In genomic region chr16:87951550-87952538, GRCh38 we compare ENCODE assay signal across 8 cellular contexts. TPM values are rescaled to one million over a fixed set of nuclear protein-coding genes. Genes with fewer than 3 reads are reported as not detected.
A peak's percentile ranks its signal among the peaks of the same experiment; 100 is the strongest.
DNase-seq lines count a peak whose midpoint lies in the region; ATAC-seq, FAIRE-seq and TF ChIP-seq lines count a peak whose summit lies in the region.

No MANE protein-coding gene starts in this region.

- H4K20me1 ChIP-seq in GM12878 (ENCODE audit: control insufficient read depth, insufficient read depth) = no peaks in the 10 kb centered on the region

- peak; percentile 3 for ATAC-seq in GM19467 (IDR thresholded peaks at IDR 0.05; ENCODE audit: unreplicated experiment)
- ATAC-seq in GM12878 = no peak

- intact Hi-C loops in Calu3 (cut with micrococcal nuclease; ENCODE audit: unreplicated experiment) = no loop called here
- intact Hi-C loops in GM12878 (cut with micrococcal nuclease; ENCODE audit: unreplicated experiment) = loop anchor here (2.0 to 10.0 kb wide), 3 partner anchors 93 to 563 kb away; no protein-coding TSS in a partner anchor

- H3K36me3 Mint-ChIP-seq in Calu3 (ENCODE audit: insufficient read depth, unreplicated experiment) = peaks cover 46% of the 10 kb centered on the region

- H3K36me3 ChIP-seq in KOPT-K1 (ENCODE audit: insufficient read depth, low read length) (peaks cover 19% of the 10 kb centered on the region), GM12878 (ENCODE audit: control insufficient read depth in 2 of 2, insufficient read depth in 2 of 2, low read length in 1 of 2) (0 out of 4 replicates have a peak, but pooled peaks cover 0 to 3% of the 10 kb centered on the region in 2 experiments), subcutaneous abdominal adipose tissue (ENCODE audit: control insufficient read depth in 5 of 5, insufficient read depth in 5 of 5, low read length in 5 of 5) (peaks cover 0 to 6% (median under 1%) of the 10 kb centered on the region in 5 donors)

- peak overlapping the region; percentile 96 for H3K27ac Mint-ChIP-seq in Calu3 (ENCODE audit: unreplicated experiment)

- no peaks in the 10 kb centered on the region for H3K9me3 Mint-ChIP-seq in Calu3 (ENCODE audit: low read depth, unreplicated experiment)

- H3K4me1 Mint-ChIP-seq in Calu3 (ENCODE audit: low read depth, unreplicated experiment) = peaks cover 44% of the 10 kb centered on the region

- TF ChIP-seq CTCF in Calu3 (IDR thresholded peaks at IDR 0.05; ENCODE audit: unreplicated experiment) (peak; percentile 16), GM12878 (IDR thresholded peaks at IDR 0.05 in 2 of 3, conservative IDR thresholded peaks at IDR 0.05 in 1 of 3; ENCODE audit: control insufficient read depth in 2 of 3, extremely low read depth in 1 of 3, insufficient read depth in 1 of 3, low read depth in 3 of 3, low read length in 3 of 3) (peak in 1 of 3 experiments; percentile 17; a peak in 1 of 6 replicates)

- H3K9ac ChIP-seq in GM12878 (ENCODE audit: control insufficient read depth, insufficient read depth, low read length) = peak overlapping the region; percentile 100
- peak overlapping the region; percentile 84 to 96 (median 93) for H3K9ac ChIP-seq in subcutaneous abdominal adipose tissue (ENCODE audit: low read length in 5 of 5)

- H3K4me3 ChIP-seq in GM12878 = peak overlapping the region; percentile 91
- peak overlapping the region; percentile 61 to 95 (median 91) for H3K4me3 ChIP-seq in subcutaneous abdominal adipose tissue (ENCODE audit: low read depth in 1 of 5, low read length in 5 of 5)

- no peak overlapping the region for H2AFZ ChIP-seq in GM12878 (ENCODE audit: control insufficient read depth, low read depth, low read length)

- peak; percentile 76 for TF ChIP-seq POLR2A in GM12878 (IDR thresholded peaks at IDR 0.05; ENCODE audit: low read depth, low read length)

- H3K27ac ChIP-seq in KOPT-K1 (ENCODE audit: low read depth, low read length, poor library complexity, severe bottlenecking) = peak overlapping the region; percentile 96
- peak overlapping the region; percentile 95 for H3K27ac ChIP-seq in GM12878 (ENCODE audit: control insufficient read depth, insufficient read depth)
- peak overlapping the region; percentile 92 for H3K27ac ChIP-seq in subcutaneous abdominal adipose tissue (ENCODE audit: low read depth, low read length)

- FAIRE-seq in GM12878 (lab: Jason Lieb, UNC) (no peak), RCC 7860 (lab: Jason Lieb, UNC) (no peak)

- H3K27me3 Mint-ChIP-seq in Calu3 (ENCODE audit: unreplicated experiment) = no peaks in the 10 kb centered on the region

- peaks cover 49% of the 10 kb centered on the region for H3K79me2 ChIP-seq in GM12878 (ENCODE audit: control insufficient read depth, insufficient read depth, low read length)

- H3K4me2 ChIP-seq in GM12878 (ENCODE audit: control insufficient read depth, insufficient read depth) = peak overlapping the region; percentile 83

- no peak for TF ChIP-seq RAD21 in GM12878 (IDR thresholded peaks at IDR 0.05; ENCODE audit: insufficient read depth, low read depth, low read length)

- H3K4me3 Mint-ChIP-seq in Calu3 (ENCODE audit: low read depth, unreplicated experiment) = peak overlapping the region; percentile 97

- RAD21 ChIA-PET in GM12878 (lab: Charles Lee; ENCODE audit: unreplicated experiment) = interaction anchor here (0.7 to 1.2 kb wide), 7 partner anchors 25 to 173 kb away, joined by 3 to 9 read pairs (median 4); partner anchors contain the start of gene SLC7A5

- no peaks in the 10 kb centered on the region for H3K27me3 ChIP-seq in GM12878 (replicated peaks in 1 of 2; ENCODE audit: control insufficient read depth in 2 of 2, insufficient read depth in 2 of 2, low read length in 1 of 2)
- H3K27me3 ChIP-seq in subcutaneous abdominal adipose tissue (ENCODE audit: control insufficient read depth in 5 of 5, insufficient read depth in 4 of 5, low read length in 5 of 5) = no peaks in the 10 kb centered on the region

- H3K9me3 ChIP-seq in KOPT-K1 (ENCODE audit: insufficient read depth, low read length, poor library complexity, severe bottlenecking) (no peaks in the 10 kb centered on the region), GM12878 (replicated peaks; ENCODE audit: control insufficient read depth, insufficient read depth, low read length) (no peaks in the 10 kb centered on the region), subcutaneous abdominal adipose tissue (ENCODE audit: control insufficient read depth in 5 of 5, low read length in 5 of 5) (no peaks in the 10 kb centered on the region)

- WGBS in GM12878 (ENCODE audit: insufficient coverage, insufficient replicate concordance, low lambda C conversion rate, missing lambda C conversion rate) = under 1% methylated on average over 53 of the region's 82 CpGs

- no peak for TF ChIP-seq EP300 in GM12878 (IDR thresholded peaks at IDR 0.05; ENCODE audit: borderline replicate concordance in 1 of 2, control insufficient read depth in 1 of 2, low read depth in 2 of 2, low read length in 2 of 2)

- in situ Hi-C loops in GM12878 (cut with MboI) = loop anchor here (25.0 kb wide), 1 partner anchor 485 kb away; no protein-coding TSS in a partner anchor

- SMC1A ChIA-PET in GM12878 (lab: Charles Lee; ENCODE audit: uncharacterized antibody, unreplicated experiment) = interaction anchor here (1.0 to 1.6 kb wide), 2 partner anchors 173 kb away, joined by 3 to 5 read pairs; no protein-coding TSS in a partner anchor

- BruUV-seq in Calu3 (replicated peaks; lab: Mats Ljungman, UMichigan) = no TSS peak
- no TSS peak for BruUV-seq in GM12878 (replicated peaks; lab: Mats Ljungman, UMichigan)

- H3K4me1 ChIP-seq in GM12878 (ENCODE audit: control insufficient read depth, insufficient read depth, low read length) (peaks cover 21% of the 10 kb centered on the region), subcutaneous abdominal adipose tissue (ENCODE audit: control insufficient read depth in 5 of 5, insufficient read depth in 5 of 5, low read length in 5 of 5) (peaks cover 14 to 60% (median 55%) of the 10 kb centered on the region in 5 donors)

- DNase-seq in Calu3 (peak; percentile 22), GM12878 (ENCODE audit: low read depth, low spot score) (no peak), left kidney (ENCODE audit: low read depth, low spot score) (peak; percentile 88), NCI-H146 treated with DMSO at 0.1 percent for 48 hours (lab: John Stamatoyannopoulos, UW; ENCODE audit: unreplicated experiment) (no peak), RCC 7860 (ENCODE audit: low spot score) (no peak)

- CTCF ChIA-PET in Calu3 (lab: Charles Lee) (interaction anchor here (1.0 to 1.2 kb wide), 2 partner anchors 81 to 173 kb away, joined by 3 read pairs; no protein-coding TSS in a partner anchor), GM12878 (lab: Yijun Ruan, JAX) (interaction anchor here (0.9 to 2.1 kb wide), 7 partner anchors 11 to 619 kb away, joined by 3 to 6 read pairs (median 3); no protein-coding TSS in a partner anchor)

- POLR2A ChIA-PET in GM12878 (lab: Charles Lee) = interaction anchor here (0.8 to 1.4 kb wide), 6 partner anchors 20 to 618 kb away, joined by 3 to 5 read pairs (median 4); partner anchors contain the start of genes FBXO31 and ZC3H18

RNA-seq across cellular contexts. Expression of gene BANP, which starts 0.6 kb away (rescaled TPM):
- total RNA-seq in Calu3 (2022) (47.5 and 49.6 TPM in 2 replicates), GM12878 (2014; rRNA removed) (9.6 and 13.4 TPM in 2 replicates), GM12878 (2014; rRNA removed; fragmentation: Illumina TruSeq; extraction: Trizol) (10.8 and 11.7 TPM in 2 replicates), GM12878 (2021) (17.8 and 21.9 TPM in 2 replicates)
- total RNA-seq in GM12878 (2013; cell fraction: nucleolus; rRNA removed) = 87.2 and 92.3 TPM in 2 replicates
- polyA plus RNA-seq in GM12878 (2011; ENCODE audit: low read depth) = 7.6 TPM
- polyA plus RNA-seq in GM12878 (2011; rRNA removed) (10.9 and 12.7 TPM in 2 replicates), GM12878 (2014; fragmentation: Illumina TruSeq; extraction: Trizol) (11.5 and 12.0 TPM in 2 replicates), GM12878 (2014; fragmentation: Nextera tagmentation; extraction: Ambion mirVana) (1 to 10 TPM; 3.9 to 7.3 TPM), GM12878 (2014; rRNA removed) (12.9 and 14.4 TPM in 2 replicates), GM12878 (2016; fragmentation: Nextera tagmentation; extraction: Ambion mirVana) (10 to 100 TPM; 13.3 to 16.8 TPM)
- polyA plus RNA-seq in GM12878 (2011; cell fraction: cytosol; rRNA removed) = 15.5 and 19.9 TPM in 2 replicates
- polyA plus RNA-seq in GM12878 (2011; cell fraction: nucleus; rRNA removed) = 50.3 and 65.1 TPM in 2 replicates
- 13.0 and 16.7 TPM in 2 replicates for polyA plus RNA-seq in GM12878 (2012)
- polyA minus RNA-seq in GM12878 (2011; rRNA and poly(A)+ RNA removed) = 38.3 and 45.5 TPM in 2 replicates
- polyA minus RNA-seq in GM12878 (2011; cell fraction: cytosol; rRNA and poly(A)+ RNA removed) = 12.9 and 14.6 TPM in 2 replicates
- polyA minus RNA-seq in GM12878 (2011; cell fraction: nucleus; rRNA and poly(A)+ RNA removed) = 43.9 and 65.4 TPM in 2 replicates

RNA-seq across cellular contexts. Expression of gene CA5A, which starts 15.5 kb away (rescaled TPM):
- not detected in 2 replicates for total RNA-seq in Calu3 (2022)
- total RNA-seq in GM12878 (2013; cell fraction: nucleolus; rRNA removed) = not detected in 2 replicates
- not detected in 2 replicates for total RNA-seq in GM12878 (2014; rRNA removed)
- not detected in 2 replicates for total RNA-seq in GM12878 (2014; rRNA removed; fragmentation: Illumina TruSeq; extraction: Trizol)
- total RNA-seq in GM12878 (2021) = not detected in 2 replicates
- polyA plus RNA-seq in GM12878 (2011; ENCODE audit: low read depth) = not detected
- polyA plus RNA-seq in GM12878 (2011; rRNA removed) = not detected in 2 replicates
- polyA plus RNA-seq in GM12878 (2011; cell fraction: cytosol; rRNA removed) = not detected in 2 replicates
- polyA plus RNA-seq in GM12878 (2011; cell fraction: nucleus; rRNA removed) = not detected in 2 replicates
- 0.11 TPM in 1 of 2 replicates, not detected in the other for polyA plus RNA-seq in GM12878 (2012)
- polyA plus RNA-seq in GM12878 (2014; fragmentation: Illumina TruSeq; extraction: Trizol) = not detected in 2 replicates
- not detected for polyA plus RNA-seq in GM12878 (2014; fragmentation: Nextera tagmentation; extraction: Ambion mirVana)
- polyA plus RNA-seq in GM12878 (2014; rRNA removed) = not detected in 2 replicates
- polyA plus RNA-seq in GM12878 (2016; fragmentation: Nextera tagmentation; extraction: Ambion mirVana) = not detected
- polyA minus RNA-seq in GM12878 (2011; rRNA and poly(A)+ RNA removed) = not detected in 2 replicates
- polyA minus RNA-seq in GM12878 (2011; cell fraction: cytosol; rRNA and poly(A)+ RNA removed) = not detected in 2 replicates
- polyA minus RNA-seq in GM12878 (2011; cell fraction: nucleus; rRNA and poly(A)+ RNA removed) = not detected in 2 replicates

Comparison
In these comparisons a context has a peak if more than half of its experiments do, and no peak if none do; other contexts are left out.
1. DNase-seq: peak in Calu3 (single experiment) and left kidney (single experiment); none in GM12878 (single experiment), NCI-H146 treated with DMSO at 0.1 percent for 48 hours (single experiment) and RCC 7860 (single experiment).
2. Peak in every context shown above with its lines, with median percentiles within 50 percentile points of each other: H3K27ac ChIP-seq.